10 cellular contexts compared by ENCODE assay signal in genomic region chr18:7164610-7165009, GRCh38. TPM values are rescaled to one million over a fixed set of nuclear protein-coding genes. Genes with fewer than 3 reads are reported as not detected.
DNase-seq lines count a peak whose midpoint lies in the region; ATAC-seq and TF ChIP-seq lines count a peak whose summit lies in the region.
"Had no signal": no experiment of that assay in that cellular context is flagged by ENCODE, and none has a peak within 500 bp of the region (broad histone marks: within the 10 kb centered on the region; RNA-seq: fewer than 3 reads in every experiment).

No MANE protein-coding gene starts in this region.

- CTCF ChIA-PET in IMR-90 (lab: Yijun Ruan, JAX), result interaction anchor here (1.4 to 2.0 kb wide), 3 partner anchors 9 to 29 kb away, joined by 3 to 4 read pairs (median 3); no protein-coding TSS in a partner anchor

- no peak overlapping the region for H3K18ac ChIP-seq in IMR-90 (ENCODE audit: low read depth, low read length)

- ATAC-seq in DND-41 (ENCODE audit: insufficient read depth, low read depth), result no peak
- ATAC-seq in IMR-90 (ENCODE audit: low read depth), result peak; percentile 59; the same call in 1 of the 2 replicates
- no peak for ATAC-seq in GM19455 (IDR thresholded peaks at IDR 0.05; ENCODE audit: unreplicated experiment)

- peak; percentile 31 for TF ChIP-seq CTCF in DND-41 (IDR thresholded peaks at IDR 0.05; ENCODE audit: borderline replicate concordance, extremely low read depth, low read length, poor library complexity, severe bottlenecking)
- peak; percentile 32; the same call in 1 of the 2 replicates for TF ChIP-seq CTCF in IMR-90 (conservative IDR thresholded peaks at IDR 0.05; ENCODE audit: low read depth, low read length)

- H3K27ac ChIP-seq in DND-41 (ENCODE audit: low read length), result no peak overlapping the region
- H3K27ac ChIP-seq in IMR-90 (ENCODE audit: insufficient read depth, low read length), result no peak overlapping the region
- H3K27ac ChIP-seq: skin epidermis had no signal

- peak; percentile 25; the same call in 1 of the 2 replicates for TF ChIP-seq RAD21 in IMR-90 (IDR thresholded peaks at IDR 0.05; ENCODE audit: low read length)

- H3K56ac ChIP-seq in IMR-90 (ENCODE audit: extremely low read depth, insufficient read depth, low read length), result no peak overlapping the region

- H3K4me1 ChIP-seq in DND-41 (ENCODE audit: insufficient read depth, low read length), result no peaks in the 10 kb centered on the region
- H3K4me1 ChIP-seq in IMR-90 (ENCODE audit: control insufficient read depth, insufficient read depth, low read length), result peaks cover 5% of the 10 kb centered on the region

- H4K91ac ChIP-seq in IMR-90 (ENCODE audit: insufficient read depth, low read depth, low read length), result no peak overlapping the region

- H3K4me2 ChIP-seq in DND-41 (ENCODE audit: insufficient read depth, low read length), result no peak overlapping the region
- no peak overlapping the region for H3K4me2 ChIP-seq in IMR-90 (ENCODE audit: low read depth, low read length)

- H3K9ac ChIP-seq in DND-41 (ENCODE audit: low read depth, low read length) (no peak overlapping the region), IMR-90 (ENCODE audit: low read depth, low read length) (no peak overlapping the region)

- no peak overlapping the region for H2AK5ac ChIP-seq in IMR-90 (ENCODE audit: low read depth, low read length)

- dilution Hi-C loops in IMR-90 (cut with HindIII; ENCODE audit: low sequenced_read_pairs, unreplicated experiment), result no loop called here

- H2AK9ac ChIP-seq in IMR-90 (replicated peaks; ENCODE audit: low read depth, low read length, poor library complexity), result no peak overlapping the region

- H2BK5ac ChIP-seq in IMR-90 (ENCODE audit: low read depth, low read length, poor library complexity, severe bottlenecking), result no peak overlapping the region

- in situ Hi-C loops in IMR-90 (cut with MboI; ENCODE audit: low sequenced_read_pairs), result no loop called here

- H3K4me3 ChIP-seq in DND-41 (ENCODE audit: low read depth in 1 of 2, low read length in 2 of 2) (no peak overlapping the region), IMR-90 (ENCODE audit: insufficient read depth, low read depth, low read length) (no peak overlapping the region)
- H3K4me3 ChIP-seq: skin epidermis had no signal

- H3K79me1 ChIP-seq in IMR-90 (ENCODE audit: low read depth in 1 of 2, low read length in 2 of 2), result no peaks in the 10 kb centered on the region

- intact Hi-C loops in IMR-90 (cut with micrococcal nuclease), result no loop called here

- no peak for DNase-seq in DND-41
- peak; percentile 15 for DNase-seq in IMR-90
- DNase-seq in cerebellar cortex (ENCODE audit: low spot score), result peak; percentile 8
- peak; percentile 4 for DNase-seq in midbrain (lab: John Stamatoyannopoulos, UW)
- no peak for DNase-seq in iPS-NIHi7 (ENCODE audit: extremely low spot score)
- no peak for DNase-seq in stimulated activated CD4-positive, alpha-beta T cell treated with anti-CD3 and anti-CD28 coated beads, Interleukin-4, amount 100 ng/mL, for 1 hour
- no peak for DNase-seq in NCI-H345 (lab: John Stamatoyannopoulos, UW)
- DNase-seq: amniotic stem cell had no signal

- WGBS in IMR-90 (ENCODE audit: extremely low coverage in 2 of 2, insufficient read length in 1 of 2), 2 experiments, result no CpG with 5 or more reads among the region's 4 CpGs

- H4K20me1 ChIP-seq in DND-41 (ENCODE audit: insufficient read depth, low read length), result no peaks in the 10 kb centered on the region
- no peaks in the 10 kb centered on the region for H4K20me1 ChIP-seq in IMR-90 (ENCODE audit: insufficient read depth, low read length)

- H3K79me2 ChIP-seq in DND-41 (ENCODE audit: insufficient read depth, low read length), result no peaks in the 10 kb centered on the region

- no peak overlapping the region for H2BK120ac ChIP-seq in IMR-90 (ENCODE audit: low read depth, low read length)

- H3K36me3 ChIP-seq in DND-41 (ENCODE audit: insufficient read depth, low read length), result no peaks in the 10 kb centered on the region
- no peaks in the 10 kb centered on the region for H3K36me3 ChIP-seq in IMR-90 (ENCODE audit: control insufficient read depth, insufficient read depth, low read length)

- no peaks in the 10 kb centered on the region for H3K9me3 ChIP-seq in DND-41 (ENCODE audit: insufficient read depth, low read length, severe bottlenecking)
- no peaks in the 10 kb centered on the region for H3K9me3 ChIP-seq in IMR-90 (ENCODE audit: control insufficient read depth, insufficient read depth, low read length)

- H3K23ac ChIP-seq in IMR-90 (ENCODE audit: low read depth, low read length), result no peak overlapping the region

- no peak overlapping the region for H2BK20ac ChIP-seq in IMR-90 (ENCODE audit: low read depth, low read length)

- no peak overlapping the region for H2BK15ac ChIP-seq in IMR-90 (ENCODE audit: low read depth, low read length)

- H2AFZ ChIP-seq in DND-41 (ENCODE audit: low read depth, low read length) (no peak overlapping the region), IMR-90 (replicated peaks; ENCODE audit: low read length, poor library complexity) (no peak overlapping the region)

- no peak overlapping the region for H3K4ac ChIP-seq in IMR-90 (ENCODE audit: low read depth, low read length)

- no peak overlapping the region for H4K8ac ChIP-seq in IMR-90 (ENCODE audit: low read depth in 2 of 2, low read length in 2 of 2)

- H4K5ac ChIP-seq in IMR-90 (ENCODE audit: low read depth, low read length), result no peak overlapping the region

- TF ChIP-seq POLR2A in IMR-90 (IDR thresholded peaks at IDR 0.05; ENCODE audit: low read depth, low read length), result no peak

- no TSS peak for BruUV-seq in IMR-90 (replicated peaks; lab: Mats Ljungman, UMichigan)

- POLR2A ChIA-PET in IMR-90 (lab: Charles Lee; ENCODE audit: unreplicated experiment), result interaction anchor here (0.5 kb wide), 1 partner anchor 1371 kb away, joined by 3 read pairs; no protein-coding TSS in a partner anchor

- H3K27me3 ChIP-seq in DND-41 (ENCODE audit: insufficient read depth, low read length, poor library complexity) (no peaks in the 10 kb centered on the region), IMR-90 (ENCODE audit: control insufficient read depth, insufficient read depth, low read length) (no peaks in the 10 kb centered on the region)

- H3K9me1 ChIP-seq in IMR-90 (ENCODE audit: insufficient read depth, low read length), result no peaks in the 10 kb centered on the region

- no peak overlapping the region for H3K14ac ChIP-seq in IMR-90 (replicated peaks; ENCODE audit: low read depth, low read length)

TF ChIP-seq in IMR-90, 13 proteins besides CTCF, POLR2A, EP300 and RAD21:
- TF ChIP-seq BHLHE40 (IDR thresholded peaks at IDR 0.05; ENCODE audit: low read depth, low read length), result peak; percentile 50; the same call in 1 of the 2 replicates
- TF ChIP-seq MXI1 (IDR thresholded peaks at IDR 0.05; ENCODE audit: borderline replicate concordance, low read depth, low read length), result no peak
- no peak for TF ChIP-seq NFE2L2 (IDR thresholded peaks at IDR 0.05; ENCODE audit: low read depth, low read length)
- no peak for TF ChIP-seq CHD1 (IDR thresholded peaks at IDR 0.05; ENCODE audit: low read depth, low read length)
- no peak for TF ChIP-seq ELK1 (IDR thresholded peaks at IDR 0.05; ENCODE audit: borderline replicate concordance, low read depth, low read length)
- no peak for TF ChIP-seq CEBPB (IDR thresholded peaks at IDR 0.05; ENCODE audit: low read depth, low read length)

RNA-seq across cellular contexts. Expression of gene LAMA1, which starts 47.0 kb away (rescaled TPM):
- 10.9 and 11.4 TPM in 2 replicates for total RNA-seq in IMR-90 (2012; rRNA removed)
- polyA plus RNA-seq in IMR-90 (2012; rRNA removed), result 13.3 and 15.5 TPM in 2 replicates
- polyA plus RNA-seq in IMR-90 (2012; cell fraction: cytosol; rRNA removed), result 8.9 and 10.5 TPM in 2 replicates
- polyA plus RNA-seq in IMR-90 (2012; cell fraction: nucleus; rRNA removed; ENCODE audit: low replicate concordance), result 16.0 and 21.1 TPM in 2 replicates

Comparison
In these comparisons a context has a peak if more than half of its experiments do, and no peak if none do; other contexts are left out.
1. DNase-seq: peak in IMR-90 (single experiment), cerebellar cortex (single experiment) and midbrain (single experiment); none in DND-41 (single experiment), iPS-NIHi7 (single experiment), stimulated activated CD4-positive, alpha-beta T cell treated with anti-CD3 and anti-CD28 coated beads, Interleukin-4, amount 100 ng/mL, for 1 hour (single experiment) and NCI-H345 (single experiment).